Comparison of ENCODE assay signal across 20 cellular contexts in genomic region chr6:122198922-122199321, GRCh38.
DNase-seq lines count a peak whose midpoint lies in the region; ATAC-seq, FAIRE-seq and TF ChIP-seq lines count a peak whose summit lies in the region.
"Had no signal": no experiment of that assay in that cellular context is flagged by ENCODE, and none has a peak within 500 bp of the region (broad histone marks: within the 10 kb centered on the region; RNA-seq: fewer than 3 reads in every experiment).

No MANE protein-coding gene starts in this region.

- no peaks in the 10 kb centered on the region for H3K9me1 ChIP-seq in IMR-90 (ENCODE audit: insufficient read depth, low read length)

- H4K5ac ChIP-seq in IMR-90 (ENCODE audit: low read depth, low read length), result no peak overlapping the region

- TF ChIP-seq RAD21 in A549 (conservative IDR thresholded peaks at IDR 0.05 in 1 of 2, IDR thresholded peaks at IDR 0.05 in 1 of 2) (no peak), IMR-90 (IDR thresholded peaks at IDR 0.05; ENCODE audit: low read length) (no peak)

- H2BK20ac ChIP-seq in IMR-90 (ENCODE audit: low read depth, low read length), result no peak overlapping the region

- H3K23ac ChIP-seq in IMR-90 (ENCODE audit: low read depth, low read length) (no peak overlapping the region), neuronal stem cell (ENCODE audit: low read depth, low read length, poor library complexity) (no peak overlapping the region)

- H3K4me3 ChIP-seq in A549 (no peak overlapping the region), IMR-90 (ENCODE audit: insufficient read depth, low read depth, low read length) (no peak overlapping the region), epithelial cell of esophagus (ENCODE audit: low read length) (no peak overlapping the region), neuronal stem cell (ENCODE audit: low read length in 2 of 2) (no peak overlapping the region)

- no peak overlapping the region for H2AK9ac ChIP-seq in IMR-90 (replicated peaks; ENCODE audit: low read depth, low read length, poor library complexity)

- no peak overlapping the region for H3K4me2 ChIP-seq in A549
- H3K4me2 ChIP-seq in IMR-90 (ENCODE audit: low read depth, low read length), result no peak overlapping the region
- no peak overlapping the region for H3K4me2 ChIP-seq in neuronal stem cell (ENCODE audit: insufficient read depth, low read length, poor library complexity, severe bottlenecking)

- H3K4me1 ChIP-seq in A549, result no peaks in the 10 kb centered on the region
- no peaks in the 10 kb centered on the region for H3K4me1 ChIP-seq in IMR-90 (ENCODE audit: control insufficient read depth, insufficient read depth, low read length)
- H3K4me1 ChIP-seq in neuronal stem cell (ENCODE audit: control insufficient read depth in 2 of 2, insufficient read depth in 1 of 2, low read depth in 1 of 2, low read length in 2 of 2), result no peaks in the 10 kb centered on the region
- H3K4me1 ChIP-seq: BE2C had no signal

- in situ Hi-C loops in IMR-90 (cut with MboI; ENCODE audit: low sequenced_read_pairs), result loop anchor here (25.0 kb wide), 1 partner anchor 1137 kb away; no protein-coding TSS in a partner anchor

- no peak overlapping the region for H2BK120ac ChIP-seq in IMR-90 (ENCODE audit: low read depth, low read length)
- no peak overlapping the region for H2BK120ac ChIP-seq in neuronal stem cell (ENCODE audit: low read depth, low read length)

- no peaks in the 10 kb centered on the region for H3K9me3 ChIP-seq in A549
- no peaks in the 10 kb centered on the region for H3K9me3 ChIP-seq in IMR-90 (ENCODE audit: control insufficient read depth, insufficient read depth, low read length)
- H3K9me3 ChIP-seq in neuronal stem cell (replicated peaks in 1 of 2; ENCODE audit: control insufficient read depth in 2 of 2, insufficient read depth in 1 of 2, low read depth in 1 of 2, low read length in 2 of 2), result no peaks in the 10 kb centered on the region
- H3K9me3 ChIP-seq: BE2C had no signal

- H4K91ac ChIP-seq in IMR-90 (ENCODE audit: insufficient read depth, low read depth, low read length) (no peak overlapping the region), neuronal stem cell (ENCODE audit: low read depth, low read length, poor library complexity) (no peak overlapping the region)

- ATAC-seq in A549 (no peak), IMR-90 (ENCODE audit: low read depth) (no peak), GM18861 (IDR thresholded peaks at IDR 0.05; ENCODE audit: unreplicated experiment) (no peak)

- TF ChIP-seq CTCF in A549 (IDR thresholded peaks at IDR 0.05) (no peak), IMR-90 (conservative IDR thresholded peaks at IDR 0.05; ENCODE audit: low read depth, low read length) (no peak), epithelial cell of esophagus (IDR thresholded peaks at IDR 0.05; ENCODE audit: insufficient read depth, low read depth, low read length, missing control alignments) (no peak), D721Med (IDR thresholded peaks at IDR 0.05; ENCODE audit: insufficient read depth, missing control alignments) (no peak)

- DNase-seq in A549 (ENCODE audit: low read depth in 1 of 2, low spot score in 1 of 2) (no peak), IMR-90 (no peak), epithelial cell of esophagus (ENCODE audit: low read depth) (peak; percentile 43), renal cortical epithelial cell (ENCODE audit: low read depth) (peak; percentile 16), neuronal stem cell (ENCODE audit: low spot score) (no peak), D721Med (ENCODE audit: insufficient read length, low spot score) (no peak)
- DNase-seq: BE2C; CD4-positive, alpha-beta memory T cell; DMS153; DMS79 treated with DMSO at 0.1 percent for 48 hours; EL; GDM1; GOT3; HCEC 1CT had no signal

- POLR2A ChIA-PET in A549 (lab: Yijun Ruan, JAX) (no interaction called here), IMR-90 (lab: Charles Lee; ENCODE audit: unreplicated experiment) (interaction anchor here (0.7 kb wide), 1 partner anchor 1315 kb away, joined by 3 read pairs; no protein-coding TSS in a partner anchor)

- H3K14ac ChIP-seq in IMR-90 (replicated peaks; ENCODE audit: low read depth, low read length), result no peak overlapping the region
- no peak overlapping the region for H3K14ac ChIP-seq in neuronal stem cell (ENCODE audit: low read length)

- dilution Hi-C loops in IMR-90 (cut with HindIII; ENCODE audit: low sequenced_read_pairs, unreplicated experiment), result no loop called here

- H3K4ac ChIP-seq in IMR-90 (ENCODE audit: low read depth, low read length), result no peak overlapping the region
- H3K4ac ChIP-seq in neuronal stem cell (ENCODE audit: low read length), result no peak overlapping the region

- CTCF ChIA-PET in A549 (lab: Yijun Ruan, JAX), result interaction anchor here (0.7 kb wide), 1 partner anchor 794 kb away, joined by 3 read pairs; no protein-coding TSS in a partner anchor
- CTCF ChIA-PET in IMR-90 (lab: Yijun Ruan, JAX), result no interaction called here

- H3K27ac ChIP-seq in A549 (no peak overlapping the region), IMR-90 (ENCODE audit: insufficient read depth, low read length) (no peak overlapping the region), neuronal stem cell (replicated peaks; ENCODE audit: low read length) (no peak overlapping the region)
- H3K27ac ChIP-seq: C4-2B had no signal

- H4K8ac ChIP-seq in IMR-90 (ENCODE audit: low read depth in 2 of 2, low read length in 2 of 2) (no peak overlapping the region), neuronal stem cell (ENCODE audit: low read depth, low read length) (no peak overlapping the region)

- no peak overlapping the region for H2BK15ac ChIP-seq in IMR-90 (ENCODE audit: low read depth, low read length)
- no peak overlapping the region for H2BK15ac ChIP-seq in neuronal stem cell (ENCODE audit: low read length)

- H2AK5ac ChIP-seq in IMR-90 (ENCODE audit: low read depth, low read length), result no peak overlapping the region
- H2AK5ac ChIP-seq in neuronal stem cell (ENCODE audit: low read depth, low read length), result no peak overlapping the region

- H3K18ac ChIP-seq in IMR-90 (ENCODE audit: low read depth, low read length) (no peak overlapping the region), neuronal stem cell (ENCODE audit: low read length) (no peak overlapping the region)

- no peak overlapping the region for H3K56ac ChIP-seq in IMR-90 (ENCODE audit: extremely low read depth, insufficient read depth, low read length)

- 44% methylated on average over 1 of the region's 1 CpG for WGBS in A549 (ENCODE audit: missing lambda C conversion rate)
- WGBS in IMR-90 (ENCODE audit: extremely low coverage in 2 of 2, insufficient read length in 1 of 2), 2 experiments, result no CpG with 5 or more reads among the region's 1 CpG
- no CpG with 5 or more reads among the region's 1 CpG for WGBS in neuronal stem cell (ENCODE audit: extremely low coverage in 2 of 2, insufficient read length in 2 of 2, insufficient replicate concordance in 1 of 2), 2 donors

- H3K27me3 ChIP-seq in IMR-90 (ENCODE audit: control insufficient read depth, insufficient read depth, low read length) (no peaks in the 10 kb centered on the region), neuronal stem cell (ENCODE audit: control insufficient read depth in 3 of 3, insufficient read depth in 3 of 3, low read depth in 1 of 3, low read length in 3 of 3) (no peaks in the 10 kb centered on the region)
- H3K27me3 ChIP-seq: BE2C had no signal

- no peak for TF ChIP-seq EP300 in A549 (IDR thresholded peaks at IDR 0.05)

- no peak overlapping the region for H2BK12ac ChIP-seq in neuronal stem cell (ENCODE audit: low read length)

- H3K9ac ChIP-seq in IMR-90 (ENCODE audit: low read depth, low read length) (no peak overlapping the region), neuronal stem cell (ENCODE audit: low read depth, low read length, poor library complexity) (no peak overlapping the region)

- TF ChIP-seq POLR2A in A549 (IDR thresholded peaks at IDR 0.05; ENCODE audit: low read length) (no peak), IMR-90 (IDR thresholded peaks at IDR 0.05; ENCODE audit: low read depth, low read length) (no peak)

- no TSS peak for BruUV-seq in IMR-90 (replicated peaks; lab: Mats Ljungman, UMichigan)

- H3K36me3 ChIP-seq in IMR-90 (ENCODE audit: control insufficient read depth, insufficient read depth, low read length) (no peaks in the 10 kb centered on the region), neuronal stem cell (replicated peaks in 1 of 2; ENCODE audit: control insufficient read depth in 2 of 2, insufficient read depth in 2 of 2, low read length in 2 of 2) (no peaks in the 10 kb centered on the region)
- H3K36me3 ChIP-seq: BE2C had no signal

- no peak overlapping the region for H2BK5ac ChIP-seq in IMR-90 (ENCODE audit: low read depth, low read length, poor library complexity, severe bottlenecking)
- no peak overlapping the region for H2BK5ac ChIP-seq in neuronal stem cell (ENCODE audit: low read length)

- H4K20me1 ChIP-seq in IMR-90 (ENCODE audit: insufficient read depth, low read length), result no peaks in the 10 kb centered on the region

- intact Hi-C loops in IMR-90 (cut with micrococcal nuclease), result loop anchor here (5.0 kb wide), 1 partner anchor 333 kb away; no protein-coding TSS in a partner anchor

- no peaks in the 10 kb centered on the region for H3K79me1 ChIP-seq in IMR-90 (ENCODE audit: low read depth in 1 of 2, low read length in 2 of 2)
- H3K79me1 ChIP-seq in neuronal stem cell (ENCODE audit: low read depth, low read length), result no peaks in the 10 kb centered on the region

- H2AFZ ChIP-seq in IMR-90 (replicated peaks; ENCODE audit: low read length, poor library complexity), result no peak overlapping the region
- H2AFZ ChIP-seq in neuronal stem cell (ENCODE audit: low read length), result no peak overlapping the region

- FAIRE-seq in A549 (lab: Jason Lieb, UNC) (no peak), D721Med (lab: Jason Lieb, UNC) (no peak)
- FAIRE-seq: A204.1, GM12892, GM19239, HTR-8/SVneo had no signal

TF ChIP-seq in A549, 52 proteins besides CTCF, POLR2A, EP300 and RAD21:
- TF ChIP-seq MAFK (IDR thresholded peaks at IDR 0.05; ENCODE audit: partially characterized antibody) (peak; percentile 6), EHMT2 (IDR thresholded peaks at IDR 0.05; ENCODE audit: low read depth) (no peak)

TF ChIP-seq in IMR-90, 13 proteins besides CTCF, POLR2A, EP300 and RAD21:
- TF ChIP-seq CEBPB (IDR thresholded peaks at IDR 0.05; ENCODE audit: low read depth, low read length) (peak; percentile 53; the same call in 1 of the 2 replicates), MAFK (IDR thresholded peaks at IDR 0.05; ENCODE audit: low read depth, low read length) (peak; percentile 38), NFE2L2 (IDR thresholded peaks at IDR 0.05; ENCODE audit: low read depth, low read length) (no peak)

Comparison
In these comparisons a context has a peak if more than half of its experiments do, and no peak if none do; other contexts are left out.
1. DNase-seq: peak in epithelial cell of esophagus (single experiment) and renal cortical epithelial cell (single experiment); none in A549 (0 of 2), IMR-90 (single experiment), neuronal stem cell (single experiment) and D721Med (single experiment).